28 cellular contexts compared by ENCODE assay signal in genomic region chr11:118646393-118646792, GRCh38. TPM values are rescaled to one million over a fixed set of nuclear protein-coding genes. Genes with fewer than 3 reads are reported as not detected.
"Had no signal": no experiment of that assay in that cellular context is flagged by ENCODE, and none has a peak within 500 bp of the region (broad histone marks: within the 10 kb centered on the region; RNA-seq: fewer than 3 reads in every experiment).

No MANE protein-coding gene starts in this region.

- H3K9me3 ChIP-seq: left ventricle myocardium inferior, neutrophil, pancreas, upper lobe of left lung had no signal

- H3K36me3 ChIP-seq: neutrophil had no signal

- H3K27ac ChIP-seq: foreskin keratinocyte, left ventricle myocardium inferior, neutrophil, pancreas, SK-N-MC, upper lobe of left lung had no signal

- DNase-seq: activated CD4-positive, alpha-beta memory T cell treated with anti-CD3 and anti-CD28 coated beads, Interleukin-2, amount 10 ng/mL, durations not matched to agents 7 days and 5 days; activated CD4-positive, alpha-beta T cell treated with anti-CD3 and anti-CD28 coated beads for 4 hours; activated CD4-positive, CD25-positive, alpha-beta regulatory T cell; activated effector memory CD4-positive, alpha-beta T cell treated with anti-CD3 and anti-CD28 coated beads, Interleukin-2, amount 50 U/mL, for 16 hours; activated naive CD4-positive, alpha-beta T cell treated with anti-CD3 and anti-CD28 coated beads, Interleukin-2, amount 10 ng/mL, durations not matched to agents 7 days and 5 days; activated T-cell treated with anti-CD3 and anti-CD28 coated beads for 4 hours; effector CD4-positive, alpha-beta T cell; foreskin keratinocyte; immature natural killer cell; kidney glomerular epithelial cell; left ventricle myocardium inferior; mammary epithelial cell; midbrain; natural killer cell; pancreas; stimulated activated CD4-positive, alpha-beta T cell treated with anti-CD3 and anti-CD28 coated beads, Interleukin-2, amount 100 ng/mL, for 48 hours; stimulated activated CD8-positive, alpha-beta memory T cell treated with anti-CD3 and anti-CD28 coated beads, Interleukin-4, amount 100 ng/mL, for 48 hours; stimulated activated naive B cell treated with anti-CD40 and anti-IgM and Interleukin-4, amounts not matched to agents 10 μg/mL and 1 μg/mL and 100 μg/mL, for 72 hours; T-helper 1 cell; T-helper 9 cell; upper lobe of left lung had no signal

- H3K27ac Mint-ChIP-seq: activated CD4-positive, alpha-beta memory T cell treated with anti-CD3 and anti-CD28 coated beads, Interleukin-2, amount 10 ng/mL, durations not matched to agents 7 days and 5 days; activated naive CD4-positive, alpha-beta T cell treated with anti-CD3 and anti-CD28 coated beads, Interleukin-2, amount 10 ng/mL, durations not matched to agents 7 days and 5 days; dendritic cell treated with granulocyte-macrophage colony-stimulating factor and Interleukin-4, amounts not matched to agents 40 ng/mL and 50 ng/mL, for 4 days; immature natural killer cell; natural killer cell; stimulated activated naive B cell treated with anti-CD40 and anti-IgM and Interleukin-4, amounts not matched to agents 10 μg/mL and 1 μg/mL and 100 μg/mL, for 72 hours had no signal

- H3K4me1 ChIP-seq: foreskin keratinocyte, upper lobe of left lung had no signal

- ATAC-seq: foreskin keratinocyte; natural killer cell; pancreas; sciatic nerve; stimulated activated naive B cell treated with anti-CD40 and anti-IgM and Interleukin-4, amounts not matched to agents 10 μg/mL and 1 μg/mL and 100 μg/mL, for 72 hours had no signal

- H3K4me3 ChIP-seq: left ventricle myocardium inferior, pancreas, SK-N-MC, smooth muscle cell, upper lobe of left lung had no signal

- H3K4me3 Mint-ChIP-seq: activated CD4-positive, alpha-beta memory T cell treated with anti-CD3 and anti-CD28 coated beads, Interleukin-2, amount 10 ng/mL, durations not matched to agents 7 days and 5 days; activated naive CD4-positive, alpha-beta T cell treated with anti-CD3 and anti-CD28 coated beads, Interleukin-2, amount 10 ng/mL, durations not matched to agents 7 days and 5 days; dendritic cell treated with granulocyte-macrophage colony-stimulating factor and Interleukin-4, amounts not matched to agents 40 ng/mL and 50 ng/mL, for 4 days; immature natural killer cell; natural killer cell; stimulated activated naive B cell treated with anti-CD40 and anti-IgM and Interleukin-4, amounts not matched to agents 10 μg/mL and 1 μg/mL and 100 μg/mL, for 72 hours had no signal

- H3K9me3 Mint-ChIP-seq: activated CD4-positive, alpha-beta memory T cell treated with anti-CD3 and anti-CD28 coated beads, Interleukin-2, amount 10 ng/mL, durations not matched to agents 7 days and 5 days; activated naive CD4-positive, alpha-beta T cell treated with anti-CD3 and anti-CD28 coated beads, Interleukin-2, amount 10 ng/mL, durations not matched to agents 7 days and 5 days; dendritic cell treated with granulocyte-macrophage colony-stimulating factor and Interleukin-4, amounts not matched to agents 40 ng/mL and 50 ng/mL, for 4 days; immature natural killer cell; natural killer cell; stimulated activated naive B cell treated with anti-CD40 and anti-IgM and Interleukin-4, amounts not matched to agents 10 μg/mL and 1 μg/mL and 100 μg/mL, for 72 hours had no signal

- H3K4me1 Mint-ChIP-seq: activated CD4-positive, alpha-beta memory T cell treated with anti-CD3 and anti-CD28 coated beads, Interleukin-2, amount 10 ng/mL, durations not matched to agents 7 days and 5 days; activated naive CD4-positive, alpha-beta T cell treated with anti-CD3 and anti-CD28 coated beads, Interleukin-2, amount 10 ng/mL, durations not matched to agents 7 days and 5 days; immature natural killer cell; natural killer cell; stimulated activated naive B cell treated with anti-CD40 and anti-IgM and Interleukin-4, amounts not matched to agents 10 μg/mL and 1 μg/mL and 100 μg/mL, for 72 hours had no signal

- H3K36me3 Mint-ChIP-seq: activated naive CD4-positive, alpha-beta T cell treated with anti-CD3 and anti-CD28 coated beads, Interleukin-2, amount 10 ng/mL, durations not matched to agents 7 days and 5 days; immature natural killer cell; natural killer cell; stimulated activated naive B cell treated with anti-CD40 and anti-IgM and Interleukin-4, amounts not matched to agents 10 μg/mL and 1 μg/mL and 100 μg/mL, for 72 hours had no signal

- H3K27me3 ChIP-seq: foreskin keratinocyte, neutrophil, pancreas, upper lobe of left lung had no signal

RNA-seq across cellular contexts. Expression of gene TREH, which starts 33.1 kb away (rescaled TPM):
- total RNA-seq: activated CD4-positive, alpha-beta memory T cell treated with anti-CD3 and anti-CD28 coated beads, Interleukin-2, amount 10 ng/mL, durations not matched to agents 7 days and 5 days; epithelial cell of proximal tubule; foreskin keratinocyte; glomerular endothelial cell; left ventricle myocardium inferior; natural killer cell; sciatic nerve; smooth muscle cell had no signal
- polyA plus RNA-seq: immature natural killer cell, mammary epithelial cell had no signal
